ENCODE assay signal across 14 cellular contexts in the genomic region with DNA sequence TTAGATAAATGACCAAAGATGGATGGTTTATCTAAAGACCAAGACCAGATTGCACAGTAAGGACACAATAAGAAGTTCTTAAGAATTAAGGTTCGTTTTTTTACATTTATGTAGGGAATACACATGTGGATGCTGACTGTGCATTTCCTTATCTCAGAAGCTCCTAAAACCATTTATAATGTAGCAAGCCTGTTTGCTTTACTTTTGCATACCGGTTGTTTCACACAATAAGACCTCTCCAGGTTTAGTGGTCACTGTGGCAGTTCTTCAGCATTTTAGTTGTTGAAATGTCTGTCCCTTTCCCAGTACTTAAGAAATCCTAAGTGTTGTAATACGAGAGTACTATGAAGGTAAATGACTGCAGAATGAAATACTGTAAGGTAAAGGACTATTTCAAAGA.
"Had no signal": no experiment of that assay in that cellular context is flagged by ENCODE, and none has a peak within 500 bp of the region (broad histone marks: within the 10 kb centered on the region; RNA-seq: fewer than 3 reads in every experiment).

No MANE protein-coding gene starts in this region.

- H3K27me3 Mint-ChIP-seq: activated CD4-positive, alpha-beta T cell treated with anti-CD3 and anti-CD28 coated beads, Interleukin-2, amount 10 ng/mL, durations not matched to agents 7 days and 5 days; activated T-helper 17 cell treated with anti-CD3 and anti-CD28 coated beads, Interleukin-2, amount 50 U/mL, for 72 hours; naive B cell had no signal

- DNase-seq: activated CD4-positive, alpha-beta T cell treated with anti-CD3 and anti-CD28 coated beads, Interleukin-2, amount 10 ng/mL, durations not matched to agents 7 days and 5 days; activated CD8-positive, alpha-beta memory T cell treated with anti-CD3 and anti-CD28 coated beads for 24 hours; activated naive CD4-positive, alpha-beta T cell treated with Interleukin-2 at 50 U/mL for 16 hours; activated T-cell treated with anti-CD3 and anti-CD28 coated beads for 4 hours; aorta; dermis blood vessel endothelial cell; gastrocnemius medialis; mammary epithelial cell; naive B cell; T-helper 2 cell had no signal

- H3K27ac ChIP-seq: epithelial cell of prostate, gastrocnemius medialis, parathyroid adenoma had no signal

- H2AFZ ChIP-seq: parathyroid adenoma had no signal

- H3K4me1 ChIP-seq: gastrocnemius medialis, parathyroid adenoma had no signal

- H3K36me3 Mint-ChIP-seq: stimulated activated effector memory CD8-positive, alpha-beta T cell treated with anti-CD3 and anti-CD28 coated beads, Interleukin-12 subunit alpha, Interleukin-12 subunit beta, amount 100 ng/mL, for 72 hours had no signal

- H3K9me3 Mint-ChIP-seq: activated CD4-positive, alpha-beta T cell treated with anti-CD3 and anti-CD28 coated beads, Interleukin-2, amount 10 ng/mL, durations not matched to agents 7 days and 5 days had no signal

- H3K4me3 ChIP-seq: gastrocnemius medialis had no signal

- H3K27me3 ChIP-seq: gastrocnemius medialis had no signal

- H3K27ac Mint-ChIP-seq: activated CD4-positive, alpha-beta T cell treated with anti-CD3 and anti-CD28 coated beads, Interleukin-2, amount 10 ng/mL, durations not matched to agents 7 days and 5 days; activated T-helper 17 cell treated with anti-CD3 and anti-CD28 coated beads, Interleukin-2, amount 50 U/mL, for 72 hours; stimulated activated effector memory CD8-positive, alpha-beta T cell treated with anti-CD3 and anti-CD28 coated beads, Interleukin-12 subunit alpha, Interleukin-12 subunit beta, amount 100 ng/mL, for 72 hours had no signal

- H3K4me1 Mint-ChIP-seq: activated CD4-positive, alpha-beta T cell treated with anti-CD3 and anti-CD28 coated beads, Interleukin-2, amount 10 ng/mL, durations not matched to agents 7 days and 5 days; activated T-helper 17 cell treated with anti-CD3 and anti-CD28 coated beads, Interleukin-2, amount 50 U/mL, for 72 hours; stimulated activated effector memory CD8-positive, alpha-beta T cell treated with anti-CD3 and anti-CD28 coated beads, Interleukin-12 subunit alpha, Interleukin-12 subunit beta, amount 100 ng/mL, for 72 hours had no signal

- H3K4me3 Mint-ChIP-seq: activated CD4-positive, alpha-beta T cell treated with anti-CD3 and anti-CD28 coated beads, Interleukin-2, amount 10 ng/mL, durations not matched to agents 7 days and 5 days; activated T-helper 17 cell treated with anti-CD3 and anti-CD28 coated beads, Interleukin-2, amount 50 U/mL, for 72 hours; naive B cell; stimulated activated effector memory CD8-positive, alpha-beta T cell treated with anti-CD3 and anti-CD28 coated beads, Interleukin-12 subunit alpha, Interleukin-12 subunit beta, amount 100 ng/mL, for 72 hours had no signal

- H3K9ac ChIP-seq: parathyroid adenoma had no signal

- H3K9me3 ChIP-seq: gastrocnemius medialis had no signal

- H3K36me3 ChIP-seq: gastrocnemius medialis had no signal

- ATAC-seq: activated T-helper 17 cell treated with anti-CD3 and anti-CD28 coated beads, Interleukin-2, amount 50 U/mL, for 72 hours; gastrocnemius medialis; stimulated activated effector memory CD8-positive, alpha-beta T cell treated with anti-CD3 and anti-CD28 coated beads, Interleukin-12 subunit alpha, Interleukin-12 subunit beta, amount 100 ng/mL, for 72 hours had no signal
